Comparison of ENCODE assay signal across 1 cellular context in the genomic region with DNA sequence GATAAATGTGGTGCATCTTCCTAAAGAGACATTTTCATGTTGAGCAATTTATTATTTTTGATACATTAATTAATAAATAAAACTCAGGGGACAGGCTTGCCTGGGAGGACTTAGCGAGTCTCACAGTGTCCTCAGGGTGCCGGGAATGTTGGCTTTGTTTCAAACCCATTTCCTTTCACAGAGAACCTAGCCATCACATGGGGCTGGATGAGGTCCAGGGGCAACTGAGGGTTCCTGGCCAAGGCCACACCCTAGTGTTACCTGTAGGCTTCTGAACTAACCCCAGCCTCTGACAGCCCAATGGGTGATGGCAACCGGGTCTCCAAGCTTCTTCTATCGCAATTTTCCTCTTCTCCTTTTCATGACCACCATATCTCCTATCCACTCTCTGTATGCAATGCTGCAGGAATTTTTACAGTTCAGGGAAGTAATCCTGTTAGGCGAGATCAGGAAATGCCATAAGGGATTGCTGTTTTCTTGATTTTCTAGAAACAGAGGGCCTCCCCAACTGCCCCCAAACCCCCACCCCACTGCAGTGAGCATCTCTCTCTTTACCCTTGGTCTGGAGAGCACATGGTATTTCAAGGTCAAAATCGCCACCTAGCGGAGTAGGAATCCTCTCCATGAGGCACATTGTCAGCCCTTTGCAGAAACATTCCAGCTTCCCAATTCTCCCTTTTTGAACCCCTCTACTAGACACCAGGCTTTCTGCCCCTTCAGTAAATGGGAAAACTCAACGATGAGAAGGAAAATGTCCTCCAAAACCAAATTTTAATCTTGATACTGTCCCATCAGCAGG.
TF ChIP-seq lines count a peak whose summit lies in the region.

No MANE protein-coding gene starts in this region.

TF ChIP-seq in H1, 55 proteins besides CTCF, POLR2A, EP300 and RAD21:
- TF ChIP-seq SIX5 (IDR thresholded peaks at IDR 0.05; ENCODE audit: low read depth, low read length) (no peak), TEAD4 (IDR thresholded peaks at IDR 0.05; ENCODE audit: low read depth, low read length) (0 out of 2 replicates have a peak, but pooled peaks have one; percentile 7), SP1 (IDR thresholded peaks at IDR 0.05; ENCODE audit: low read depth, low read length) (no peak), SRF (IDR thresholded peaks at IDR 0.05; ENCODE audit: low read depth, low read length) (no peak)
- TF ChIP-seq, protein P1, sequence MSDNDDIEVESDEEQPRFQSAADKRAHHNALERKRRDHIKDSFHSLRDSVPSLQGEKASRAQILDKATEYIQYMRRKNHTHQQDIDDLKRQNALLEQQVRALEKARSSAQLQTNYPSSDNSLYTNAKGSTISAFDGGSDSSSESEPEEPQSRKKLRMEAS (IDR thresholded peaks at IDR 0.05): peak; percentile 55
